Comparison of ENCODE assay signal across 8 cellular contexts in the genomic region with DNA sequence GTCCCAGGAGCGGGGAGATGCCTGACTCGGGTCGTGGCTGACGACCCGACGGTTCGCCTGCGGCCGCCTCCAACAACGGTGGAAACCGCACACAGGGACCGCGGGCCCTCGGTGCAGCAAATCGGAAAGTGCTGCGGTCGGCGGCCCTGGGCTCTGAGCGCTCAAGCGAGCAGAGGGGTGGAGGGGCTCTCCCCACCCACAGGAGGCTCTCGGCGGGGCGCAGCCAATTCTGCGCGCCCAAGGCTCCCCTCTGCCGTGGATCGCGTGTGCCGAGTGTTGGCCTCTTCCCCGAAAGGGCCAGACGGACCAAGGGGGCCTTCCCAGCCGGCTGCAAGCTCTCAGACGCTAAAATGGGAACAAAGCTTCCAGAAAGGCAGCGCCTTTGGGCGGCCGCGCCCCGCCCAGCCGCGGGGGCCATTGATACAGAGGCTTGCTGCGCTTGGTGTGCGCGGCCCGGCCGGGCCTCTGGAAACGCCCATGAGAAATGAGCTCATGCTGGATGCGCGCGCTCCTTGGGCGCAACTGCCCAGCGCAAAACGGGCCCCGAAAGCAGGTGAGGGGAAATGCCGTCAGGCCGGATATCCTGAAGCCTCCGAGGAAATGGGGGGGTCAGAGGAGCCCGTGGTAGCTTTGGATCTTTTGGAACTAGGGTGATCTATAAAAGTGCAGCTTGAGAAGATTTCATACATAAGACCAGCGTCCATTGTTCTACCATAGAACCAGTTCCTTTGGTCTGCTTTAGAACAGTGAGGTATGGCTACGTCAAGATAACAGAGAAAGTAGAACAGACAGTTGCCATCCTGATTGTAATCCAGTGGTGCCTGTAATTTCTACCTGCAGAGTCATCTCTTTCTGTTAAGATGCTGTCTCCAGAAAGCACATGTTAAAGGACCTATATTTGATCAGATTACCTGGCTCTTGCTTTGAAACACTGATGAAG. TPM values are rescaled to one million over a fixed set of nuclear protein-coding genes. Genes with fewer than 3 reads are reported as not detected.
DNase-seq lines count a peak whose midpoint lies in the region; TF ChIP-seq lines count a peak whose summit lies in the region.

No MANE protein-coding gene starts in this region.

- H3K36me3 Mint-ChIP-seq in H9 (ENCODE audit: insufficient read depth in 1 of 3, low read depth in 3 of 3) = peaks cover 13 to 26% (median 21%) of the 10 kb centered on the region in 3 experiments
- H3K36me3 Mint-ChIP-seq in activated naive CD4-positive, alpha-beta T cell treated with anti-CD3 and anti-CD28 coated beads for 36 hours (ENCODE audit: low read depth) = peaks cover 15% of the 10 kb centered on the region

- TF ChIP-seq CTCF in H9 (conservative IDR thresholded peaks at IDR 0.05) (no peak), suprapubic skin (IDR thresholded peaks at IDR 0.05) (no peak)

- peak overlapping the region; percentile 46 for H3T11ph ChIP-seq in H9 (ENCODE audit: low read length)

- peaks cover 30% of the 10 kb centered on the region; the same call in 1 of the 2 replicates for H3K79me2 ChIP-seq in H9 (ENCODE audit: insufficient read depth, low read length)

- H3K36me3 ChIP-seq in SJCRH30 (no peaks in the 10 kb centered on the region; the same call in 1 of the 2 replicates), suprapubic skin (no peaks in the 10 kb centered on the region)

- H2BK5ac ChIP-seq in H9 (ENCODE audit: insufficient read length, low read length) = peak overlapping the region; percentile 98

- H3K9ac ChIP-seq in H9 (ENCODE audit: extremely low read depth, insufficient read length, low read length) = peak overlapping the region; percentile 99

- H2BK20ac ChIP-seq in H9 (ENCODE audit: low read depth, low read length, poor library complexity, severe bottlenecking) = no peak overlapping the region

- H3K4me3 ChIP-seq in SJCRH30 (peak overlapping the region; percentile 74), suprapubic skin (peak overlapping the region; percentile 95)

- peak overlapping the region; percentile 98 for H4K91ac ChIP-seq in H9 (ENCODE audit: insufficient read length, low read depth, low read length)

- no CpG with 5 or more reads among the region's 59 CpGs for WGBS in H9 (ENCODE audit: extremely low coverage, insufficient read length, low lambda C conversion rate)
- WGBS in suprapubic skin = 0% methylated on average over 22 of the region's 59 CpGs

- H3K4ac ChIP-seq in H9 (ENCODE audit: low read depth, low read length) = peak overlapping the region; percentile 99

- peak overlapping the region; percentile 99 to 100 (median 99); a peak in 6 of 7 replicates for H3K27ac Mint-ChIP-seq in H9
- H3K27ac Mint-ChIP-seq in activated naive CD4-positive, alpha-beta T cell treated with anti-CD3 and anti-CD28 coated beads for 36 hours = no peak overlapping the region

- peak overlapping the region; percentile 83 for H2BK12ac ChIP-seq in H9 (ENCODE audit: insufficient read length, low read depth, low read length)

- H3K27me3 Mint-ChIP-seq in H9 (ENCODE audit: low read depth) = no peaks in the 10 kb centered on the region
- H3K27me3 Mint-ChIP-seq in activated naive CD4-positive, alpha-beta T cell treated with anti-CD3 and anti-CD28 coated beads for 36 hours (ENCODE audit: low read depth) = no peaks in the 10 kb centered on the region

- CTCF ChIA-PET in activated naive CD4-positive, alpha-beta T cell treated with anti-CD3 and anti-CD28 coated beads for 36 hours (lab: Charles Lee) = interaction anchor here (0.8 to 1.5 kb wide), 3 partner anchors 22 to 285 kb away, joined by 3 to 7 read pairs (median 3); no protein-coding TSS in a partner anchor

- H3K4me2 ChIP-seq in H9 (ENCODE audit: insufficient read depth, insufficient read length, low read length) = peak overlapping the region; percentile 100

- H3K9me3 Mint-ChIP-seq in H9 = no peaks in the 10 kb centered on the region
- no peaks in the 10 kb centered on the region for H3K9me3 Mint-ChIP-seq in activated naive CD4-positive, alpha-beta T cell treated with anti-CD3 and anti-CD28 coated beads for 36 hours

- H3K79me1 ChIP-seq in H9 (ENCODE audit: insufficient read depth, low read depth, low read length, poor library complexity, severe bottlenecking) = no peaks in the 10 kb centered on the region

- no peak overlapping the region for H3K23ac ChIP-seq in H9 (ENCODE audit: insufficient read length, low read depth, low read length)

- H2BK15ac ChIP-seq in H9 (ENCODE audit: low read depth, low read length) = peak overlapping the region; percentile 33; the same call in 1 of the 2 replicates

- no peaks in the 10 kb centered on the region for H3K9me3 ChIP-seq in H9 (ENCODE audit: control insufficient read depth, low read depth, low read length)
- H3K9me3 ChIP-seq in SJCRH30 (replicated peaks) = no peaks in the 10 kb centered on the region
- H3K9me3 ChIP-seq in suprapubic skin = no peaks in the 10 kb centered on the region

- H4K20me1 ChIP-seq in H9 (ENCODE audit: control insufficient read depth, insufficient read depth, insufficient read length) = no peaks in the 10 kb centered on the region

- H2AFZ ChIP-seq in H9 (ENCODE audit: low read length) = no peak overlapping the region

- peaks cover 4% of the 10 kb centered on the region for H3K23me2 ChIP-seq in H9 (ENCODE audit: insufficient read length, low read depth, low read length, poor library complexity, severe bottlenecking)

- no peaks in the 10 kb centered on the region for H3K4me1 ChIP-seq in H9 (ENCODE audit: insufficient read depth, low read length)
- H3K4me1 ChIP-seq in SJCRH30 = 0 out of 2 replicates have a peak, but pooled peaks cover 2% of the 10 kb centered on the region
- peaks cover 51% of the 10 kb centered on the region for H3K4me1 ChIP-seq in suprapubic skin

- peak overlapping the region; percentile 97 for H3K18ac ChIP-seq in H9 (ENCODE audit: insufficient read length, low read depth, low read length)

- H4K5ac ChIP-seq in H9 (ENCODE audit: insufficient read length, low read depth, low read length) = peak overlapping the region; percentile 73

- peak; percentile 85 to 91 for TF ChIP-seq POLR2A in suprapubic skin (IDR thresholded peaks at IDR 0.05)

- H3K27ac ChIP-seq in H9 (ENCODE audit: insufficient read length, low read depth, low read length) (peak overlapping the region; percentile 93), SJCRH30 (peak overlapping the region; percentile 99), suprapubic skin (peak overlapping the region; percentile 100)

- H2BK120ac ChIP-seq in H9 (ENCODE audit: low read depth, low read length, poor library complexity, severe bottlenecking) = peak overlapping the region; percentile 93

- peak overlapping the region; percentile 98 for H3K14ac ChIP-seq in H9 (ENCODE audit: insufficient read depth, low read length)

- H3K4me1 Mint-ChIP-seq in H9 = peaks cover 0 to 13% of the 10 kb centered on the region in 2 experiments; a peak in 2 of 4 replicates
- H3K4me1 Mint-ChIP-seq in activated naive CD4-positive, alpha-beta T cell treated with anti-CD3 and anti-CD28 coated beads for 36 hours (ENCODE audit: low read depth) = peaks cover 18% of the 10 kb centered on the region

- DNase-seq in GF-D8 (lab: John Stamatoyannopoulos, UW) = peak; percentile 75
- peak; percentile 84 for DNase-seq in H9
- DNase-seq in M059J (ENCODE audit: low read depth) = peak; percentile 96
- DNase-seq in SJCRH30 = peak; percentile 93 to 94
- DNase-seq in activated naive CD4-positive, alpha-beta T cell treated with anti-CD3 and anti-CD28 coated beads for 36 hours = peak; percentile 92
- DNase-seq in globus pallidus (ENCODE audit: low spot score) = peak; percentile 77
- DNase-seq in nucleus accumbens (lab: John Stamatoyannopoulos, UW) = peak in 54 of 56 donors; percentile 7 to 85 (median 68)
- DNase-seq in suprapubic skin (ENCODE audit: low spot score in 2 of 2) = peak; percentile 93 to 95

- intact Hi-C loops in activated naive CD4-positive, alpha-beta T cell treated with anti-CD3 and anti-CD28 coated beads for 36 hours (cut with micrococcal nuclease) = loop anchor here (1.0 to 10.0 kb wide), 18 partner anchors 50 to 1739 kb away; partner anchors contain the start of genes ARHGAP31, B4GALT4, EAF2 and GTF2E1

- no peak overlapping the region for H3K4me3 Mint-ChIP-seq in H9
- no peak overlapping the region for H3K4me3 Mint-ChIP-seq in activated naive CD4-positive, alpha-beta T cell treated with anti-CD3 and anti-CD28 coated beads for 36 hours

- no peaks in the 10 kb centered on the region for H3K27me3 ChIP-seq in H9 (ENCODE audit: insufficient read depth, low read length)
- H3K27me3 ChIP-seq in SJCRH30 = no peaks in the 10 kb centered on the region
- no peaks in the 10 kb centered on the region for H3K27me3 ChIP-seq in suprapubic skin

- peak overlapping the region; percentile 38 for H2AK5ac ChIP-seq in H9 (ENCODE audit: insufficient read length, low read length)

- H3K56ac ChIP-seq in H9 (ENCODE audit: insufficient read length, low read depth, low read length) = peak overlapping the region; percentile 10

- TF ChIP-seq EP300 in suprapubic skin (IDR thresholded peaks at IDR 0.05) = no peak

- no peak overlapping the region for H4K8ac ChIP-seq in H9 (replicated peaks; ENCODE audit: insufficient read length, low read depth, low read length)

RNA-seq across cellular contexts. Expression of gene GSK3B, which starts 1.2 kb away (rescaled TPM):
- total RNA-seq in H9 (2021) = 52.8 and 56.5 TPM in 2 replicates
- 36.3 and 61.7 TPM in 2 replicates for total RNA-seq in M059J (2014; rRNA removed; shearing (Covaris generic))
- total RNA-seq in SJCRH30 (2014; rRNA removed; shearing (Covaris generic)) = 51.2 and 56.4 TPM in 2 replicates
- 10 to 100 TPM; 25.9 to 27.8 TPM for total RNA-seq in activated naive CD4-positive, alpha-beta T cell treated with anti-CD3 and anti-CD28 coated beads for 36 hours
- 10 to 100 TPM; 43.8 to 58.1 (median 53.0) TPM for total RNA-seq in suprapubic skin

Comparison
In these comparisons a context has a peak if more than half of its experiments do, and no peak if none do; other contexts are left out.
1. Peak in every context shown above with its lines: DNase-seq, H3K4me3 ChIP-seq and H3K27ac ChIP-seq.